1 cellular context compared by ENCODE assay signal in the genomic region with DNA sequence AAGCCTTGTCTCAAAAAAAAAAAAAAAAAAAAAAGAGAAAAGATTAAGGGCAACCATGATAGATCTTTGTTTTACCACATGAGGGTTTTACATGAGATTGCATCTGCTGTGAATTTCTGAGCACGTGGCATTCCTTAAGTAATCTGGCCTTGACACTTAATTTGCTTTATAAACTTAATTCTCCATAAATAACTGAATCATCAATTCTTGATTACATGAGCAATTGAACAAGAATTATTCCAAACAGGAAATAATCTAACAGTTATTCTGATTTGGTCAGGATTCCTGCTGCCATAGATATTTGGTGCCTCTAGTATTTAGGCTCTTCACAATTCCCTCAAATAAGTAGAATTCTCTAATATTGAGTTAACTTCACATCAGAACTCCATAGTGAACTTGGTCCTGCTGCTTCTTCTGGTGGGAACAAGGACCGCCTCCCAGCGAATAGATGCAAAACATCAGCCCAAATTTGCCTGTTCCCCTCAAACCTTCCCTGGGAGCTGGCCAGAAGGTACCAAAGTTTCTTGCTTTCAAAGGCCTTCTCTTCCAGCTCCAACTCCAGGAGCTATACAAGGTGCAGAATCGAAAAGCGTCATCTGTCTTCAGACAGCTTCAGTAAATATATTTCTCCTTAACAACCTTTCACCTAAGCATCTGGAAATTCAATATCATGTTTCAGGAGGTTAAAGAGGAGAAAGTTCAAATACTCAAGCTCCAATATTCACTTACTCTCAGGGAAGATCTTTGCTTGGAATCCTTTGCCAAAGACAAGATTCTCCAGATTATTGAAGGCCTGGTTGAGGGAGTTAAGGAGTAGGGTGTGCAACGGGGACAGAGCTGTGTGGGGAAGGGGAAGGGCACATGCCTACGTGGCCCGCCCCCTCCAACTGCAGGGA.
TF ChIP-seq lines count a peak whose summit lies in the region.

No MANE protein-coding gene starts in this region.

TF ChIP-seq in K562, 482 proteins besides CTCF, POLR2A, EP300 and RAD21 (continues in another document):
- TF ChIP-seq CSDE1 (IDR thresholded peaks at IDR 0.05), result no peak
- no peak for TF ChIP-seq MCM5 (IDR thresholded peaks at IDR 0.05; ENCODE audit: low read depth)
- TF ChIP-seq RREB1 (CRISPR knock-in tag; IDR thresholded peaks at IDR 0.05), result no peak
- TF ChIP-seq, protein P1, sequence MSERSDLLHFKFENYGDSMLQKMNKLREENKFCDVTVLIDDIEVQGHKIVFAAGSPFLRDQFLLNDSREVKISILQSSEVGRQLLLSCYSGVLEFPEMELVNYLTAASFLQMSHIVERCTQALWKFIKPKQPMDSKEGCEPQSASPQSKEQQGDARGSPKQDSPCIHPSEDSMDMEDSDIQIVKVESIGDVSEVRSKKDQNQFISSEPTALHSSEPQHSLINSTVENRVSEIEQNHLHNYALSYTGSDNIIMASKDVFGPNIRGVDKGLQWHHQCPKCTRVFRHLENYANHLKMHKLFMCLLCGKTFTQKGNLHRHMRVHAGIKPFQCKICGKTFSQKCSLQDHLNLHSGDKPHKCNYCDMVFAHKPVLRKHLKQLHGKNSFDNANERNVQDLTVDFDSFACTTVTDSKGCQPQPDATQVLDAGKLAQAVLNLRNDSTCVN (CRISPR knock-in tag; IDR thresholded peaks at IDR 0.05), result no peak
- TF ChIP-seq SLC30A9 (CRISPR knock-in tag; IDR thresholded peaks at IDR 0.05), result no peak
- TF ChIP-seq FOXA1 (IDR thresholded peaks at IDR 0.05; ENCODE audit: borderline replicate concordance), result no peak
- no peak for TF ChIP-seq SREBF1 (IDR thresholded peaks at IDR 0.05; ENCODE audit: borderline replicate concordance, low read depth, low read length)
- TF ChIP-seq ZNF263 (CRISPR knock-in tag; IDR thresholded peaks at IDR 0.05; ENCODE audit: borderline replicate concordance), result 0 out of 2 replicates have a peak, but pooled peaks have one; percentile 25
- no peak for TF ChIP-seq FOXK1 (CRISPR knock-in tag; IDR thresholded peaks at IDR 0.05; ENCODE audit: borderline replicate concordance)
- TF ChIP-seq TAF9B (IDR thresholded peaks at IDR 0.05; ENCODE audit: partially characterized antibody), result no peak
- no peak for TF ChIP-seq ETV6 (IDR thresholded peaks at IDR 0.05; ENCODE audit: borderline replicate concordance in 1 of 2, low read depth in 2 of 2, low read length in 1 of 2)
- TF ChIP-seq ETV6 (CRISPR knock-in tag; IDR thresholded peaks at IDR 0.05; ENCODE audit: borderline replicate concordance), result peak; percentile 60; the same call in 1 of the 2 replicates
- 0 out of 2 replicates have a peak, but pooled peaks have one; percentile 9 for TF ChIP-seq L3MBTL2 (IDR thresholded peaks at IDR 0.05)
- TF ChIP-seq ZEB2 (IDR thresholded peaks at IDR 0.05), result no peak
- TF ChIP-seq, protein P2, sequence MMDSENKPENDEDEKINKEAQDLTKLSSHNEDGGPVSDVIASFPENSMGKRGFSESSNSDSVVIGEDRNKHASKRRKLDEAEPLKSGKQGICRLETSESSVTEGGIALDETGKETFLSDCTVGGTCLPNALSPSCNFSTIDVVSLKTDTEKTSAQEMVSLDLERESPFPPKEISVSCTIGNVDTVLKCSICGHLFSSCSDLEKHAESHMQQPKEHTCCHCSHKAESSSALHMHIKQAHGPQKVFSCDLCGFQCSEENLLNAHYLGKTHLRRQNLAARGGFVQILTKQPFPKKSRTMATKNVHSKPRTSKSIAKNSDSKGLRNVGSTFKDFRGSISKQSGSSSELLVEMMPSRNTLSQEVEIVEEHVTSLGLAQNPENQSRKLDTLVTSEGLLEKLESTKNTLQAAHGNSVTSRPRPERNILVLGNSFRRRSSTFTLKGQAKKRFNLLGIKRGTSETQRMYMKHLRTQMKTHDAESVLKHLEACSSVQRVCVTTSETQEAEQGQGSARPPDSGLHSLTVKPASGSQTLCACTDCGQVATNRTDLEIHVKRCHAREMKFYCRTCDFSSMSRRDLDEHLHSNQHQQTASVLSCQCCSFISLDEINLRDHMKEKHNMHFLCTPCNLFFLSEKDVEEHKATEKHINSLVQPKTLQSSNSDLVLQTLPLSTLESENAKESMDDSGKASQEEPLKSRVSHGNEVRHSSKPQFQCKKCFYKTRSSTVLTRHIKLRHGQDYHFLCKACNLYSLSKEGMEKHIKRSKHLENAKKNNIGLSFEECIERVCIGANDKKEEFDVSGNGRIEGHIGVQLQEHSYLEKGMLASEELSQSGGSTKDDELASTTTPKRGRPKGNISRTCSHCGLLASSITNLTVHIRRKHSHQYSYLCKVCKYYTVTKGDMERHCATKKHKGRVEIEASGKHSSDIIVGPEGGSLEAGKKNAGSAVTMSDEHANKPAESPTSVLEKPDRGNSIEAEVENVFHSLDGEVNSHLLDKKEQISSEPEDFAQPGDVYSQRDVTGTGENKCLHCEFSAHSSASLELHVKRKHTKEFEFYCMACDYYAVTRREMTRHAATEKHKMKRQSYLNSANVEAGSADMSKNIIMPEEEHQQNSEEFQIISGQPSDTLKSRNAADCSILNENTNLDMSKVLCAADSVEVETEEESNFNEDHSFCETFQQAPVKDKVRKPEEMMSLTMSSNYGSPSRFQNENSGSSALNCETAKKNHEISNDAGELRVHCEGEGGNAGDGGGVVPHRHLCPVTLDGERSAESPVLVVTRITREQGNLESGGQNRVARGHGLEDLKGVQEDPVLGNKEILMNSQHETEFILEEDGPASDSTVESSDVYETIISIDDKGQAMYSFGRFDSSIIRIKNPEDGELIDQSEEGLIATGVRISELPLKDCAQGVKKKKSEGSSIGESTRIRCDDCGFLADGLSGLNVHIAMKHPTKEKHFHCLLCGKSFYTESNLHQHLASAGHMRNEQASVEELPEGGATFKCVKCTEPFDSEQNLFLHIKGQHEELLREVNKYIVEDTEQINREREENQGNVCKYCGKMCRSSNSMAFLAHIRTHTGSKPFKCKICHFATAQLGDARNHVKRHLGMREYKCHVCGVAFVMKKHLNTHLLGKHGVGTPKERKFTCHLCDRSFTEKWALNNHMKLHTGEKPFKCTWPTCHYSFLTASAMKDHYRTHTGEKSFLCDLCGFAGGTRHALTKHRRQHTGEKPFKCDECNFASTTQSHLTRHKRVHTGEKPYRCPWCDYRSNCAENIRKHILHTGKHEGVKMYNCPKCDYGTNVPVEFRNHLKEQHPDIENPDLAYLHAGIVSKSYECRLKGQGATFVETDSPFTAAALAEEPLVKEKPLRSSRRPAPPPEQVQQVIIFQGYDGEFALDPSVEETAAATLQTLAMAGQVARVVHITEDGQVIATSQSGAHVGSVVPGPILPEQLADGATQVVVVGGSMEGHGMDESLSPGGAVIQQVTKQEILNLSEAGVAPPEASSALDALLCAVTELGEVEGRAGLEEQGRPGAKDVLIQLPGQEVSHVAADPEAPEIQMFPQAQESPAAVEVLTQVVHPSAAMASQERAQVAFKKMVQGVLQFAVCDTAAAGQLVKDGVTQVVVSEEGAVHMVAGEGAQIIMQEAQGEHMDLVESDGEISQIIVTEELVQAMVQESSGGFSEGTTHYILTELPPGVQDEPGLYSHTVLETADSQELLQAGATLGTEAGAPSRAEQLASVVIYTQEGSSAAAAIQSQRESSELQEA (IDR thresholded peaks at IDR 0.05; ENCODE audit: low read depth), result no peak
- TF ChIP-seq THRB (CRISPR knock-in tag; conservative IDR thresholded peaks at IDR 0.05), result no peak
- no peak for TF ChIP-seq UBTF (IDR thresholded peaks at IDR 0.05; ENCODE audit: borderline replicate concordance in 1 of 2, low read depth in 2 of 2, low read length in 2 of 2)
- TF ChIP-seq BCL6 (CRISPR knock-in tag; IDR thresholded peaks at IDR 0.05), result no peak
- no peak for TF ChIP-seq BHLHE40 (IDR thresholded peaks at IDR 0.05; ENCODE audit: low read length)
- no peak for TF ChIP-seq ID3 (CRISPR knock-in tag; IDR thresholded peaks at IDR 0.05)
- no peak for TF ChIP-seq ID3 (tag; IDR thresholded peaks at IDR 0.05)
- no peak for TF ChIP-seq TEAD4 (IDR thresholded peaks at IDR 0.05; ENCODE audit: low read length)
- no peak for TF ChIP-seq TEAD4 (CRISPR knock-in tag; IDR thresholded peaks at IDR 0.05; ENCODE audit: borderline replicate concordance)
- TF ChIP-seq, protein P3, sequence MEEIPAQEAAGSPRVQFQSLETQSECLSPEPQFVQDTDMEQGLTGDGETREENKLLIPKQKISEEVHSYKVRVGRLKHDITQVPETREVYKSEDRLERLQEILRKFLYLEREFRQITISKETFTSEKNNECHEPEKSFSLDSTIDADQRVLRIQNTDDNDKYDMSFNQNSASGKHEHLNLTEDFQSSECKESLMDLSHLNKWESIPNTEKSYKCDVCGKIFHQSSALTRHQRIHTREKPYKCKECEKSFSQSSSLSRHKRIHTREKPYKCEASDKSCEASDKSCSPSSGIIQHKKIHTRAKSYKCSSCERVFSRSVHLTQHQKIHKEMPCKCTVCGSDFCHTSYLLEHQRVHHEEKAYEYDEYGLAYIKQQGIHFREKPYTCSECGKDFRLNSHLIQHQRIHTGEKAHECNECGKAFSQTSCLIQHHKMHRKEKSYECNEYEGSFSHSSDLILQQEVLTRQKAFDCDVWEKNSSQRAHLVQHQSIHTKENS (CRISPR knock-in tag; IDR thresholded peaks at IDR 0.05), result no peak
- 0 out of 4 replicates have a peak, but pooled peaks of 1 of the 2 experiments have one; percentile 54 for TF ChIP-seq SIN3A (IDR thresholded peaks at IDR 0.05; ENCODE audit: borderline replicate concordance in 2 of 2, control insufficient read depth in 1 of 2, low read depth in 2 of 2, low read length in 2 of 2)
- TF ChIP-seq, protein P4, sequence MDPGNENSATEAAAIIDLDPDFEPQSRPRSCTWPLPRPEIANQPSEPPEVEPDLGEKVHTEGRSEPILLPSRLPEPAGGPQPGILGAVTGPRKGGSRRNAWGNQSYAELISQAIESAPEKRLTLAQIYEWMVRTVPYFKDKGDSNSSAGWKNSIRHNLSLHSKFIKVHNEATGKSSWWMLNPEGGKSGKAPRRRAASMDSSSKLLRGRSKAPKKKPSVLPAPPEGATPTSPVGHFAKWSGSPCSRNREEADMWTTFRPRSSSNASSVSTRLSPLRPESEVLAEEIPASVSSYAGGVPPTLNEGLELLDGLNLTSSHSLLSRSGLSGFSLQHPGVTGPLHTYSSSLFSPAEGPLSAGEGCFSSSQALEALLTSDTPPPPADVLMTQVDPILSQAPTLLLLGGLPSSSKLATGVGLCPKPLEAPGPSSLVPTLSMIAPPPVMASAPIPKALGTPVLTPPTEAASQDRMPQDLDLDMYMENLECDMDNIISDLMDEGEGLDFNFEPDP (CRISPR knock-in tag; IDR thresholded peaks at IDR 0.05), result no peak
